Comparison of ENCODE assay signal across 1 cellular context in the genomic region with DNA sequence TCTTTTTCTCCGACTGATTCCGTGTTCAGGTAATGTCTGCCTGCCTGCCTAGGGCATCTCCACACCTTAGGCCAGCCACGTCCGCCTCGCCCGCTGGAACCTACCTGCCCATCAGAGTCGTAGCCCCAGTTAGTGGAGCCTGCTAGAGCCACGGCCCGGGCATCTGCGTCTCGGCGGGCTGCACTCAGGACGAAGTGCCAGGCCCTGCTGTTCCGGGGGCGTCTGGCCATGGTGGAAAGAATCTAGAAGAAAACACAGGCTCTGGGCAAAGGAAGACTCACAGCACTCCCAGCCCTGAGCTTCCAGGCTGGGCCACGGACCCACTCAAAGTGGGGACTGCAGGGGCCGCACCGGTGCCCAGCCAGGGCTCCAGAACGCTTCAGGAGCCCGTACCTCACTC.
TF ChIP-seq lines count a peak whose summit lies in the region.

No MANE protein-coding gene starts in this region.

TF ChIP-seq in GM23338, 12 proteins besides CTCF, POLR2A, EP300 and RAD21:
- peak; percentile 1; the same call in 1 of the 2 replicates for TF ChIP-seq POLR2AphosphoS5 (IDR thresholded peaks at IDR 0.05; ENCODE audit: low read depth)
- TF ChIP-seq, protein P1, sequence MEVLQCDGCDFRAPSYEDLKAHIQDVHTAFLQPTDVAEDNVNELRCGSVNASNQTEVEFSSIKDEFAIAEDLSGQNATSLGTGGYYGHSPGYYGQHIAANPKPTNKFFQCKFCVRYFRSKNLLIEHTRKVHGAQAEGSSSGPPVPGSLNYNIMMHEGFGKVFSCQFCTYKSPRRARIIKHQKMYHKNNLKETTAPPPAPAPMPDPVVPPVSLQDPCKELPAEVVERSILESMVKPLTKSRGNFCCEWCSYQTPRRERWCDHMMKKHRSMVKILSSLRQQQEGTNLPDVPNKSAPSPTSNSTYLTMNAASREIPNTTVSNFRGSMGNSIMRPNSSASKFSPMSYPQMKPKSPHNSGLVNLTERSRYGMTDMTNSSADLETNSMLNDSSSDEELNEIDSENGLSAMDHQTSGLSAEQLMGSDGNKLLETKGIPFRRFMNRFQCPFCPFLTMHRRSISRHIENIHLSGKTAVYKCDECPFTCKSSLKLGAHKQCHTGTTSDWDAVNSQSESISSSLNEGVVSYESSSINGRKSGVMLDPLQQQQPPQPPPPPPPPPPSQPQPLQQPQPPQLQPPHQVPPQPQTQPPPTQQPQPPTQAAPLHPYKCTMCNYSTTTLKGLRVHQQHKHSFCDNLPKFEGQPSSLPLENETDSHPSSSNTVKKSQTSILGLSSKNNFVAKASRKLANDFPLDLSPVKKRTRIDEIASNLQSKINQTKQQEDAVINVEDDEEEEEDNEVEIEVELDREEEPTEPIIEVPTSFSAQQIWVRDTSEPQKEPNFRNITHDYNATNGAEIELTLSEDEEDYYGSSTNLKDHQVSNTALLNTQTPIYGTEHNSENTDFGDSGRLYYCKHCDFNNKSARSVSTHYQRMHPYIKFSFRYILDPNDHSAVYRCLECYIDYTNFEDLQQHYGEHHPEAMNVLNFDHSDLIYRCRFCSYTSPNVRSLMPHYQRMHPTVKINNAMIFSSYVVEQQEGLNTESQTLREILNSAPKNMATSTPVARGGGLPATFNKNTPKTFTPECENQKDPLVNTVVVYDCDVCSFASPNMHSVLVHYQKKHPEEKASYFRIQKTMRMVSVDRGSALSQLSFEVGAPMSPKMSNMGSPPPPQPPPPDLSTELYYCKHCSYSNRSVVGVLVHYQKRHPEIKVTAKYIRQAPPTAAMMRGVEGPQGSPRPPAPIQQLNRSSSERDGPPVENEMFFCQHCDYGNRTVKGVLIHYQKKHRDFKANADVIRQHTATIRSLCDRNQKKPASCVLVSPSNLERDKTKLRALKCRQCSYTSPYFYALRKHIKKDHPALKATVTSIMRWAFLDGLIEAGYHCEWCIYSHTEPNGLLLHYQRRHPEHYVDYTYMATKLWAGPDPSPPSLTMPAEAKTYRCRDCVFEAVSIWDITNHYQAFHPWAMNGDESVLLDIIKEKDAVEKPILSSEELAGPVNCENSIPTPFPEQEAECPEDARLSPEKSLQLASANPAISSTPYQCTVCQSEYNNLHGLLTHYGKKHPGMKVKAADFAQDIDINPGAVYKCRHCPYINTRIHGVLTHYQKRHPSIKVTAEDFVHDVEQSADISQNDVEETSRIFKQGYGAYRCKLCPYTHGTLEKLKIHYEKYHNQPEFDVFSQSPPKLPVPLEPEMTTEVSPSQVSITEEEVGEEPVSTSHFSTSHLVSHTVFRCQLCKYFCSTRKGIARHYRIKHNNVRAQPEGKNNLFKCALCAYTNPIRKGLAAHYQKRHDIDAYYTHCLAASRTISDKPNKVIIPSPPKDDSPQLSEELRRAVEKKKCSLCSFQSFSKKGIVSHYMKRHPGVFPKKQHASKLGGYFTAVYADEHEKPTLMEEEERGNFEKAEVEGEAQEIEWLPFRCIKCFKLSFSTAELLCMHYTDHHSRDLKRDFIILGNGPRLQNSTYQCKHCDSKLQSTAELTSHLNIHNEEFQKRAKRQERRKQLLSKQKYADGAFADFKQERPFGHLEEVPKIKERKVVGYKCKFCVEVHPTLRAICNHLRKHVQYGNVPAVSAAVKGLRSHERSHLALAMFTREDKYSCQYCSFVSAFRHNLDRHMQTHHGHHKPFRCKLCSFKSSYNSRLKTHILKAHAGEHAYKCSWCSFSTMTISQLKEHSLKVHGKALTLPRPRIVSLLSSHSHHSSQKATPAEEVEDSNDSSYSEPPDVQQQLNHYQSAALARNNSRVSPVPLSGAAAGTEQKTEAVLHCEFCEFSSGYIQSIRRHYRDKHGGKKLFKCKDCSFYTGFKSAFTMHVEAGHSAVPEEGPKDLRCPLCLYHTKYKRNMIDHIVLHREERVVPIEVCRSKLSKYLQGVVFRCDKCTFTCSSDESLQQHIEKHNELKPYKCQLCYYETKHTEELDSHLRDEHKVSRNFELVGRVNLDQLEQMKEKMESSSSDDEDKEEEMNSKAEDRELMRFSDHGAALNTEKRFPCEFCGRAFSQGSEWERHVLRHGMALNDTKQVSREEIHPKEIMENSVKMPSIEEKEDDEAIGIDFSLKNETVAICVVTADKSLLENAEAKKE (CRISPR knock-in tag; IDR thresholded peaks at IDR 0.05) = no peak
